In the genomic region with DNA sequence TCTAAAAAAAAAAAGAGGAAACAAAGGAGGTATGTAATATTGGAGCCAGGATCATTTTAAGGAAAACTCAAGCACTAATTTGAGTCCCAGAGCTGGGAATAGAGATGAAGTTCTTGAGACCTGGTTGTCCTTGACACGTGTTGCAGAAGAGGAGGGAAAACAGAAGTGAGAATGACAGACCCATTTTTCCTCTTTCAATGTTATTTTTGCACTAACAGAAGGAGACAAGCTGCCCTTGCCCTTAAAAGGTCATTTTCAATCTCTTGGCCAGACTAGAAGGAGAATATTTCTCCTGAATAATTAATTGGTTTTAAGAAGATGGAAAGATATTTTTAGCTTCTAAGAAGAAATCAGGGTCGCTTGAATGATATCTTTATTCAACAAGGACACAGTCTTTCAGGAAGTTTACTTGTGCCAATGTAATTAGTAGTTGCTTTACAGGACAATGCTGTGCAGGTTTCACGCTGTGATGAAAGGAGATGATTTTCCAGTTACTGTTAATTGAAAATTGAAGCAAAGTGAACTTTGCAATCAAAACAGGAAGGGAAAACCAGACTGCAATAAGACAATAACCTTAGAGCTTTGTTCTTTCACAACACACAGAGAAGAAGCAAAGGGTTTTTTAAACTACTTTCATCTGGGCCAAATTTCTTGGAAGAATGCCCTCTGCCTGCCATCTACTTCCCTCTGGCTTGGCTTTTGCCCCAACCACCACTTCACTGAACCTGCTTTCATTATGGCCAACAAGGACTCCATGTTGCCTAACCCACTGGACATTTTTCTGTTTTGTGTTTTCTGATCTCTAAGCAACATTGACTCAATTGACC, we compare ENCODE assay signal across 9 cellular contexts. TPM values are rescaled to one million over a fixed set of nuclear protein-coding genes. Genes with fewer than 3 reads are reported as not detected.
DNase-seq lines count a peak whose midpoint lies in the region; ATAC-seq, FAIRE-seq and TF ChIP-seq lines count a peak whose summit lies in the region.
"Had no signal": no experiment of that assay in that cellular context is flagged by ENCODE, and none has a peak within 500 bp of the region (broad histone marks: within the 10 kb centered on the region; RNA-seq: fewer than 3 reads in every experiment).

No MANE protein-coding gene starts in this region.

- no peak for ATAC-seq in K562
- no peak for ATAC-seq in GM21723 (IDR thresholded peaks at IDR 0.05; ENCODE audit: unreplicated experiment)

- H3K4me2 ChIP-seq in K562 (ENCODE audit: insufficient read depth, low read length), result no peak overlapping the region

- no peaks in the 10 kb centered on the region for H3K27me3 ChIP-seq in K562 (ENCODE audit: control insufficient read depth in 2 of 2, insufficient read depth in 2 of 2, low read length in 2 of 2)

- TF ChIP-seq CTCF in AG09309 (IDR thresholded peaks at IDR 0.05; ENCODE audit: control insufficient read depth, insufficient read depth, low read depth, low read length, missing control alignments) (no peak), K562 (IDR thresholded peaks at IDR 0.05 in 2 of 3, conservative IDR thresholded peaks at IDR 0.05 in 1 of 3; ENCODE audit: insufficient read depth in 2 of 3, low read depth in 1 of 3, low read length in 3 of 3) (no peak), progenitor cell of endocrine pancreas (IDR thresholded peaks at IDR 0.05; ENCODE audit: unreplicated experiment) (no peak)

- POLR2A ChIA-PET in K562 (lab: Yijun Ruan, JAX), result interaction anchor here (0.7 to 1.3 kb wide), 2 partner anchors 11 to 15 kb away, joined by 3 to 4 read pairs; no protein-coding TSS in a partner anchor

- in situ Hi-C loops in KBM-7 (cut with MboI; ENCODE audit: low pct_unique_long_range_greater_than_20kb, low sequenced_read_pairs) (no loop called here), K562 (cut with MboI) (no loop called here)

- peak; percentile 59 for DNase-seq in AG09309 (ENCODE audit: low read depth)
- peak; percentile 58 for DNase-seq in KBM-7
- no peak for DNase-seq in K562 (ENCODE audit: extremely low read depth in 1 of 4, low spot score in 3 of 4)
- peak; percentile 20 to 60 for DNase-seq in lung microvascular endothelial cell (ENCODE audit: low read depth in 2 of 2)
- DNase-seq in NCI-H1436 treated with DMSO at 0.1 percent for 48 hours (lab: John Stamatoyannopoulos, UW), result no peak
- no peak for DNase-seq in progenitor cell of endocrine pancreas (ENCODE audit: low spot score, unreplicated experiment)
- no peak for DNase-seq in activated CD4-positive, alpha-beta T cell treated with anti-CD3 and anti-CD28 coated beads for 1 hour

- no peak overlapping the region for H3K27ac ChIP-seq in K562 (ENCODE audit: extremely low read depth, low read depth, low read length)

- intact Hi-C loops in K562 (cut with micrococcal nuclease), result no loop called here

- H4K20me1 ChIP-seq in K562 (replicated peaks; ENCODE audit: control insufficient read depth, insufficient read depth, low read length), result no peaks in the 10 kb centered on the region

- no peak overlapping the region for H3K27ac Mint-ChIP-seq in progenitor cell of endocrine pancreas

- no peaks in the 10 kb centered on the region for H3K4me1 Mint-ChIP-seq in progenitor cell of endocrine pancreas (ENCODE audit: low read depth)

- H3K79me2 ChIP-seq in K562 (ENCODE audit: control insufficient read depth, insufficient read depth, low read length), result no peaks in the 10 kb centered on the region

- 22% methylated on average over 3 of the region's 3 CpGs for WGBS in K562 (ENCODE audit: insufficient coverage, low coverage, missing lambda C conversion rate)

- TF ChIP-seq RAD21 in K562 (CRISPR knock-in tag; conservative IDR thresholded peaks at IDR 0.05 in 1 of 2, IDR thresholded peaks at IDR 0.05 in 1 of 2), result no peak

- peaks cover 9% of the 10 kb centered on the region for H3K9me3 Mint-ChIP-seq in progenitor cell of endocrine pancreas (ENCODE audit: low read depth)

- H3K4me1 ChIP-seq in K562 (replicated peaks in 1 of 2; ENCODE audit: control insufficient read depth in 2 of 2, insufficient read depth in 2 of 2, low read length in 2 of 2), result no peaks in the 10 kb centered on the region

- no peak for FAIRE-seq in K562 (lab: Jason Lieb, UNC)

- no peak overlapping the region for H3K4me3 Mint-ChIP-seq in progenitor cell of endocrine pancreas (ENCODE audit: low read depth)
- H3K4me3 Mint-ChIP-seq: brain had no signal

- H3K9me3 ChIP-seq in K562 (replicated peaks; ENCODE audit: control insufficient read depth, insufficient read depth, low read depth, low read length), result no peaks in the 10 kb centered on the region

- no peaks in the 10 kb centered on the region for H3K9me1 ChIP-seq in K562 (ENCODE audit: control insufficient read depth, insufficient read depth, low read length)

- no peaks in the 10 kb centered on the region for H3K27me3 Mint-ChIP-seq in progenitor cell of endocrine pancreas

- H3K4me3 ChIP-seq in AG09309 (ENCODE audit: control insufficient read depth, low read depth, low read length), result no peak overlapping the region
- no peak overlapping the region for H3K4me3 ChIP-seq in K562

- no peak for TF ChIP-seq EP300 in K562 (IDR thresholded peaks at IDR 0.05; ENCODE audit: low read length)

- no peak for TF ChIP-seq POLR2A in K562 (conservative IDR thresholded peaks at IDR 0.05)

- BruUV-seq in K562 (replicated peaks; lab: Mats Ljungman, UMichigan), result no TSS peak

- H3K9ac ChIP-seq in K562 (ENCODE audit: insufficient read depth in 1 of 2, low read depth in 2 of 2, low read length in 2 of 2), result no peak overlapping the region

- H3K36me3 Mint-ChIP-seq in progenitor cell of endocrine pancreas (ENCODE audit: insufficient read depth), result peaks cover 2% of the 10 kb centered on the region

- 0 out of 2 replicates have a peak overlapping the region, but pooled peaks have one; percentile 24 for H2AFZ ChIP-seq in K562 (ENCODE audit: low read depth, low read length)

- no peaks in the 10 kb centered on the region for H3K36me3 ChIP-seq in K562 (ENCODE audit: control insufficient read depth, insufficient read depth, low read length)

- CTCF ChIA-PET in K562 (lab: Yijun Ruan, JAX; ENCODE audit: low intra/inter-chr PET ratio), result no interaction called here

TF ChIP-seq in K562, 482 proteins besides CTCF, POLR2A, EP300 and RAD21 (continues in another document):
- TF ChIP-seq GABPB2 (CRISPR knock-in tag; conservative IDR thresholded peaks at IDR 0.05), result no peak

RNA-seq across cellular contexts. Expression of a gene that starts 31.6 kb away (rescaled TPM):
- total RNA-seq in K562 (2011; cell fraction: chromatin; rRNA removed; ENCODE audit: low replicate concordance), result 34.0 and 115 TPM in 2 replicates
- 12.7 and 17.1 TPM in 2 replicates for total RNA-seq in K562 (2011; cell fraction: nucleolus; rRNA removed)
- total RNA-seq in K562 (2011; cell fraction: nucleoplasm; rRNA removed), result 35.8 and 53.4 TPM in 2 replicates
- total RNA-seq in K562 (2014; rRNA removed) (5.8 and 8.5 TPM in 2 replicates), K562 (2014; rRNA removed; fragmentation: Illumina TruSeq; extraction: Trizol) (14.7 and 16.0 TPM in 2 replicates), K562 (2015; rRNA removed; fragmentation: Illumina TruSeq; extraction: Trizol) (7.4 and 8.6 TPM in 2 replicates), K562 (2021) (12.4 and 14.9 TPM in 2 replicates), lung microvascular endothelial cell (7.8 and 11.1 TPM in 2 replicates), progenitor cell of endocrine pancreas (29.8 and 34.2 TPM in 2 replicates)
- polyA plus RNA-seq in K562 (2011; rRNA removed) (19.2 and 23.0 TPM in 2 replicates), K562 (2014; fragmentation: Illumina TruSeq; extraction: Trizol) (7.4 and 8.6 TPM in 2 replicates), K562 (2014; fragmentation: Nextera tagmentation; extraction: Ambion mirVana) (1 to 10 TPM; 3.3 to 4.2 TPM), K562 (2014; rRNA removed) (8.6 and 12.5 TPM in 2 replicates)
- 3.2 and 10.2 TPM in 2 replicates for polyA plus RNA-seq in K562 (2011; cell fraction: cytosol; rRNA removed)
- polyA plus RNA-seq in K562 (2011; cell fraction: nucleus; rRNA removed), result 32.5 and 69.6 TPM in 2 replicates
- 6.4 and 11.6 TPM in 2 replicates for polyA plus RNA-seq in K562 (2012)
- 25.3 and 39.7 TPM in 2 replicates for polyA minus RNA-seq in K562 (2011; rRNA and poly(A)+ RNA removed)
- 5.0 and 8.5 TPM in 2 replicates for polyA minus RNA-seq in K562 (2011; cell fraction: cytosol; rRNA and poly(A)+ RNA removed)
- 15.9 and 42.7 TPM in 2 replicates for polyA minus RNA-seq in K562 (2011; cell fraction: nucleus; rRNA and poly(A)+ RNA removed)

Comparison
In these comparisons a context has a peak if more than half of its experiments do, and no peak if none do; other contexts are left out.
1. DNase-seq: peak in AG09309 (single experiment), KBM-7 (single experiment) and lung microvascular endothelial cell (2 of 2); none in K562 (0 of 4), NCI-H1436 treated with DMSO at 0.1 percent for 48 hours (single experiment), progenitor cell of endocrine pancreas (single experiment) and activated CD4-positive, alpha-beta T cell treated with anti-CD3 and anti-CD28 coated beads for 1 hour (single experiment).